Comparison of ENCODE assay signal across 9 cellular contexts in genomic region chr6:26273673-26274595, GRCh38.
DNase-seq lines count a peak whose midpoint lies in the region; ATAC-seq and TF ChIP-seq lines count a peak whose summit lies in the region.
"Had no signal": no experiment of that assay in that cellular context is flagged by ENCODE, and none has a peak within 500 bp of the region (broad histone marks: within the 10 kb centered on the region; RNA-seq: fewer than 3 reads in every experiment).

No MANE protein-coding gene starts in this region.

- ATAC-seq in activated B cell treated with CpG ODN at 0.5 μM for 24 hours (ENCODE audit: low read depth): peak; percentile 2

- intact Hi-C loops in activated B cell treated with CpG ODN at 0.5 μM for 24 hours (cut with micrococcal nuclease): loop anchor here (1.0 to 5.0 kb wide), 8 partner anchors 31 to 1599 kb away; a partner anchor contains a TSS
- intact Hi-C loops in tibial artery (cut with DNase I; ENCODE audit: low total_unique reads): loop anchor here (5.0 kb wide), 1 partner anchor 72 kb away; a partner anchor contains a TSS

- H3K27me3 Mint-ChIP-seq in activated B cell treated with CpG ODN at 0.5 μM for 24 hours: no peaks in the 10 kb centered on the region

- POLR2A ChIA-PET in activated B cell treated with CpG ODN at 0.5 μM for 24 hours (lab: Charles Lee): interaction anchor here (0.6 to 7.6 kb wide), 40 partner anchors 10 to 1627 kb away, joined by 3 to 340 read pairs (median 14); partner anchors contain the start of genes HFE and HMGN4

- CTCF ChIA-PET in activated B cell treated with CpG ODN at 0.5 μM for 24 hours (lab: Charles Lee): interaction anchor here (1.3 to 3.7 kb wide), 3 partner anchors 11 to 259 kb away, joined by 3 to 24 read pairs (median 3); a partner anchor contains a TSS

- peaks cover 24% of the 10 kb centered on the region for H3K4me1 Mint-ChIP-seq in activated B cell treated with CpG ODN at 0.5 μM for 24 hours

- DNase-seq in activated gamma-delta T cell treated with Interleukin-2 at 50 U/mL for 16 hours (peak; percentile 24), activated gamma-delta T cell (lab: John Stamatoyannopoulos, UW) (no peak), activated B cell treated with CpG ODN at 0.5 μM for 24 hours (no peak), tibial artery (no peak), anterior cingulate cortex (lab: John Stamatoyannopoulos, UW) (no peak), NCI-H510A (lab: John Stamatoyannopoulos, UW) (no peak), midbrain (lab: John Stamatoyannopoulos, UW) (no peak)

- TF ChIP-seq CTCF in activated B cell treated with CpG ODN at 0.5 μM for 24 hours (IDR thresholded peaks at IDR 0.05): no peak
- no peak for TF ChIP-seq CTCF in tibial artery (IDR thresholded peaks at IDR 0.05)

- peaks cover 0 to 8% of the 10 kb centered on the region in 2 donors for H3K27me3 ChIP-seq in tibial artery

- H3K27ac ChIP-seq in tibial artery: peak overlapping the region; percentile 80 to 86

- H3K4me3 ChIP-seq in iPS-18c (ENCODE audit: insufficient read depth, low read depth, low read length) (peak overlapping the region; percentile 68), tibial artery (peak overlapping the region; percentile 50 to 67)

- H3K4me1 ChIP-seq in tibial artery: peaks cover 0 to 16% (median 10%) of the 10 kb centered on the region in 4 donors

- no peaks in the 10 kb centered on the region for H3K9me3 ChIP-seq in iPS-18c (ENCODE audit: control insufficient read depth, insufficient read depth, low read length)
- no peaks in the 10 kb centered on the region for H3K9me3 ChIP-seq in tibial artery

- no peaks in the 10 kb centered on the region for H3K36me3 Mint-ChIP-seq in activated B cell treated with CpG ODN at 0.5 μM for 24 hours (ENCODE audit: low read depth)

- no peak overlapping the region for H3K27ac Mint-ChIP-seq in activated B cell treated with CpG ODN at 0.5 μM for 24 hours

- H3K9me3 Mint-ChIP-seq in activated B cell treated with CpG ODN at 0.5 μM for 24 hours: no peaks in the 10 kb centered on the region
- H3K9me3 Mint-ChIP-seq: activated T-cell treated with anti-CD3 and anti-CD28 coated beads, Interleukin-2, amount 50 U/mL, for 4 hours had no signal

- H3K4me3 Mint-ChIP-seq in activated B cell treated with CpG ODN at 0.5 μM for 24 hours: no peak overlapping the region
- H3K4me3 Mint-ChIP-seq: activated T-cell treated with anti-CD3 and anti-CD28 coated beads, Interleukin-2, amount 50 U/mL, for 4 hours had no signal

- H3K36me3 ChIP-seq in tibial artery: no peaks in the 10 kb centered on the region
